Comparison of ENCODE assay signal across 12 cellular contexts in genomic region chr16:398551-399277, GRCh38. TPM values are rescaled to one million over a fixed set of nuclear protein-coding genes. Genes with fewer than 3 reads are reported as not detected.
DNase-seq lines count a peak whose midpoint lies in the region; ATAC-seq and TF ChIP-seq lines count a peak whose summit lies in the region.
"Had no signal": no experiment of that assay in that cellular context is flagged by ENCODE, and none has a peak within 500 bp of the region (broad histone marks: within the 10 kb centered on the region; RNA-seq: fewer than 3 reads in every experiment).

No MANE protein-coding gene starts in this region.

- peaks cover 7% of the 10 kb centered on the region for H3K79me1 ChIP-seq in neuronal stem cell (ENCODE audit: low read depth, low read length)

- H4K91ac ChIP-seq in neuronal stem cell (ENCODE audit: low read depth, low read length, poor library complexity): no peak overlapping the region

- 88% methylated on average over 23 of the region's 23 CpGs for WGBS in HUES64
- WGBS in neuronal stem cell (ENCODE audit: extremely low coverage in 2 of 2, insufficient read length in 2 of 2, insufficient replicate concordance in 1 of 2), 2 donors: no CpG with 5 or more reads among the region's 23 CpGs

- H2BK120ac ChIP-seq in neuronal stem cell (ENCODE audit: low read depth, low read length): no peak overlapping the region

- H2AFZ ChIP-seq in neuronal stem cell (ENCODE audit: low read length): no peak overlapping the region

- peaks cover 22% of the 10 kb centered on the region for H3K36me3 ChIP-seq in HUES64 (ENCODE audit: insufficient read depth, low read length)
- H3K36me3 ChIP-seq in neuronal stem cell (replicated peaks in 1 of 2; ENCODE audit: control insufficient read depth in 2 of 2, insufficient read depth in 2 of 2, low read length in 2 of 2): peaks cover 21 to 30% of the 10 kb centered on the region in 2 donors
- no peaks in the 10 kb centered on the region for H3K36me3 ChIP-seq in left lung

- H3K4me2 ChIP-seq in neuronal stem cell (ENCODE audit: insufficient read depth, low read length, poor library complexity, severe bottlenecking): no peak overlapping the region

- no peak overlapping the region for H2AK5ac ChIP-seq in neuronal stem cell (ENCODE audit: low read depth, low read length)

- no peak for TF ChIP-seq CTCF in CD4-positive, alpha-beta T cell (IDR thresholded peaks at IDR 0.05)
- no peak for TF ChIP-seq CTCF in GM13977 (IDR thresholded peaks at IDR 0.05; ENCODE audit: extremely low read depth, insufficient read depth, missing control alignments)
- TF ChIP-seq CTCF in left lung (IDR thresholded peaks at IDR 0.05): no peak

- POLR2A ChIA-PET in CD4-positive, alpha-beta T cell (lab: Charles Lee): interaction anchor here (0.9 to 3.3 kb wide), 2 partner anchors 16 kb away, joined by 3 to 35 read pairs; partner anchors contain the start of gene PGAP6

- no peak for DNase-seq in CD4-positive, alpha-beta T cell
- DNase-seq in neuronal stem cell (ENCODE audit: low spot score): no peak
- DNase-seq in GM13977 (ENCODE audit: low spot score): no peak
- DNase-seq in left lung: no peak
- DNase-seq: activated gamma-delta T cell treated with Interleukin-2 at 50 U/mL for 16 hours; NCI-H446; stimulated activated CD4-positive, alpha-beta T cell treated with anti-CD3 and anti-CD28 coated beads, Interleukin-2, amount 100 ng/mL, for 48 hours; SW 1271 had no signal

- H3K36me3 Mint-ChIP-seq in CD4-positive, alpha-beta T cell (ENCODE audit: low read depth): peaks cover 5% of the 10 kb centered on the region
- H3K36me3 Mint-ChIP-seq in dendritic cell treated with granulocyte-macrophage colony-stimulating factor and Interleukin-4, amounts not matched to agents 40 ng/mL and 50 ng/mL, for 4 days (ENCODE audit: low read depth): peaks cover 30% of the 10 kb centered on the region

- no peak for ATAC-seq in CD4-positive, alpha-beta T cell (ENCODE audit: poor library complexity)
- no peak for ATAC-seq in HG03108 (IDR thresholded peaks at IDR 0.05; ENCODE audit: unreplicated experiment)
- ATAC-seq in left lung: no peak
- no peak for ATAC-seq in GM21619 (IDR thresholded peaks at IDR 0.05; ENCODE audit: unreplicated experiment)

- peak overlapping the region; percentile 73 for H3K23ac ChIP-seq in neuronal stem cell (ENCODE audit: low read depth, low read length, poor library complexity)

- no peak overlapping the region for H2BK5ac ChIP-seq in neuronal stem cell (ENCODE audit: low read length)

- H3K4me1 ChIP-seq in HUES64 (ENCODE audit: insufficient read depth, low read length) (peaks cover 14% of the 10 kb centered on the region), neuronal stem cell (ENCODE audit: control insufficient read depth in 2 of 2, insufficient read depth in 1 of 2, low read depth in 1 of 2, low read length in 2 of 2) (peaks cover 9 to 15% of the 10 kb centered on the region in 2 donors), left lung (peaks cover 6 to 43% of the 10 kb centered on the region in 2 donors)

- H3K4me1 Mint-ChIP-seq in CD4-positive, alpha-beta T cell (ENCODE audit: low read depth): peaks cover 26% of the 10 kb centered on the region
- H3K4me1 Mint-ChIP-seq in dendritic cell treated with granulocyte-macrophage colony-stimulating factor and Interleukin-4, amounts not matched to agents 40 ng/mL and 50 ng/mL, for 4 days (ENCODE audit: low read depth): peaks cover 40% of the 10 kb centered on the region

- no peak overlapping the region for H3K14ac ChIP-seq in neuronal stem cell (ENCODE audit: low read length)

- peak overlapping the region; percentile 44 for H3K27ac Mint-ChIP-seq in CD4-positive, alpha-beta T cell
- peak overlapping the region; percentile 98 for H3K27ac Mint-ChIP-seq in dendritic cell treated with granulocyte-macrophage colony-stimulating factor and Interleukin-4, amounts not matched to agents 40 ng/mL and 50 ng/mL, for 4 days

- H3K4me3 ChIP-seq in HUES64 (ENCODE audit: low read length): no peak overlapping the region
- H3K4me3 ChIP-seq in neuronal stem cell (ENCODE audit: low read length in 2 of 2): no peak overlapping the region
- no peak overlapping the region for H3K4me3 ChIP-seq in left lung

- intact Hi-C loops in CD4-positive, alpha-beta T cell (cut with DNase I, micrococcal nuclease): no loop called here
- intact Hi-C loops in dendritic cell treated with granulocyte-macrophage colony-stimulating factor and Interleukin-4, amounts not matched to agents 40 ng/mL and 50 ng/mL, for 4 days (cut with micrococcal nuclease): no loop called here
- intact Hi-C loops in left lung (cut with DNase I): no loop called here

- no peaks in the 10 kb centered on the region for H3K9me3 ChIP-seq in CD4-positive, alpha-beta T cell (ENCODE audit: control insufficient read depth, low read length)
- H3K9me3 ChIP-seq in HUES64 (ENCODE audit: insufficient read depth, low read depth, low read length) (no peaks in the 10 kb centered on the region), neuronal stem cell (replicated peaks in 1 of 2; ENCODE audit: control insufficient read depth in 2 of 2, insufficient read depth in 1 of 2, low read depth in 1 of 2, low read length in 2 of 2) (no peaks in the 10 kb centered on the region), left lung (no peaks in the 10 kb centered on the region)

- no peak overlapping the region for H3K18ac ChIP-seq in neuronal stem cell (ENCODE audit: low read length)

- H2BK12ac ChIP-seq in neuronal stem cell (ENCODE audit: low read length): no peak overlapping the region

- H3K4me3 Mint-ChIP-seq in CD4-positive, alpha-beta T cell: peak overlapping the region; percentile 98
- H3K4me3 Mint-ChIP-seq in dendritic cell treated with granulocyte-macrophage colony-stimulating factor and Interleukin-4, amounts not matched to agents 40 ng/mL and 50 ng/mL, for 4 days: peak overlapping the region; percentile 60

- H3K27me3 Mint-ChIP-seq in CD4-positive, alpha-beta T cell: no peaks in the 10 kb centered on the region
- no peaks in the 10 kb centered on the region for H3K27me3 Mint-ChIP-seq in dendritic cell treated with granulocyte-macrophage colony-stimulating factor and Interleukin-4, amounts not matched to agents 40 ng/mL and 50 ng/mL, for 4 days

- CTCF ChIA-PET in CD4-positive, alpha-beta T cell (lab: Charles Lee): no interaction called here

- no peak overlapping the region for H3K4ac ChIP-seq in neuronal stem cell (ENCODE audit: low read length)

- no peaks in the 10 kb centered on the region for H3K9me3 Mint-ChIP-seq in CD4-positive, alpha-beta T cell
- no peaks in the 10 kb centered on the region for H3K9me3 Mint-ChIP-seq in dendritic cell treated with granulocyte-macrophage colony-stimulating factor and Interleukin-4, amounts not matched to agents 40 ng/mL and 50 ng/mL, for 4 days

- in situ Hi-C loops in GM13977 (cut with MboI; ENCODE audit: low pct_unique_long_range_greater_than_20kb, low sequenced_read_pairs, unreplicated experiment): no loop called here

- H4K8ac ChIP-seq in neuronal stem cell (ENCODE audit: low read depth, low read length): no peak overlapping the region

- H3K9ac ChIP-seq in HUES64 (ENCODE audit: low read depth, low read length) (no peak overlapping the region), neuronal stem cell (ENCODE audit: low read depth, low read length, poor library complexity) (peak overlapping the region; percentile 60)

- no peaks in the 10 kb centered on the region for H3K27me3 ChIP-seq in CD4-positive, alpha-beta T cell (ENCODE audit: control insufficient read depth, insufficient read depth, low read length)
- H3K27me3 ChIP-seq in HUES64 (ENCODE audit: insufficient read depth, low read length) (no peaks in the 10 kb centered on the region), neuronal stem cell (ENCODE audit: control insufficient read depth in 3 of 3, insufficient read depth in 3 of 3, low read depth in 1 of 3, low read length in 3 of 3) (no peaks in the 10 kb centered on the region), left lung (no peaks in the 10 kb centered on the region)

- H3K27ac ChIP-seq in CD4-positive, alpha-beta T cell (ENCODE audit: low read depth, low read length): no peak overlapping the region
- H3K27ac ChIP-seq in HUES64 (ENCODE audit: low read depth, low read length) (peak overlapping the region; percentile 70), neuronal stem cell (replicated peaks; ENCODE audit: low read length) (no peak overlapping the region), left lung (no peak overlapping the region)

- no peak overlapping the region for H2BK15ac ChIP-seq in neuronal stem cell (ENCODE audit: low read length)

RNA-seq across cellular contexts. Expression of gene NME4, which starts 1.7 kb away (rescaled TPM):
- total RNA-seq in CD4-positive, alpha-beta T cell: 10 to 100 TPM; 31.2 to 32.6 TPM
- polyA plus RNA-seq in HUES64 (2013, experiment 1 of 2): 240 TPM
- polyA plus RNA-seq in HUES64 (2013, experiment 2 of 2): 284 TPM
- 329 TPM for polyA plus RNA-seq in neuronal stem cell (2013, experiment 1 of 2)
- polyA plus RNA-seq in neuronal stem cell (2013, experiment 2 of 2): 313 TPM
- 10 to 100 TPM; 72.3 to 78.1 TPM for total RNA-seq in left lung

RNA-seq across cellular contexts. Expression of gene DECR2, which starts 3.0 kb away (rescaled TPM):
- 1 to 10 TPM; 5.7 to 7.0 TPM for total RNA-seq in CD4-positive, alpha-beta T cell
- 12.8 TPM for polyA plus RNA-seq in HUES64 (2013, experiment 1 of 2)
- 15.0 TPM for polyA plus RNA-seq in HUES64 (2013, experiment 2 of 2)
- 17.1 TPM for polyA plus RNA-seq in neuronal stem cell (2013, experiment 1 of 2)
- polyA plus RNA-seq in neuronal stem cell (2013, experiment 2 of 2): 17.8 TPM
- total RNA-seq in left lung: 10 to 100 TPM; 14.4 to 17.1 TPM

RNA-seq across cellular contexts. Expression of gene PGAP6, which starts 16.9 kb away (rescaled TPM):
- 10 to 100 TPM; 59.7 to 63.7 TPM for total RNA-seq in CD4-positive, alpha-beta T cell
- 50.5 TPM for polyA plus RNA-seq in HUES64 (2013, experiment 1 of 2)
- 61.3 TPM for polyA plus RNA-seq in HUES64 (2013, experiment 2 of 2)
- 30.5 TPM for polyA plus RNA-seq in neuronal stem cell (2013, experiment 1 of 2)
- polyA plus RNA-seq in neuronal stem cell (2013, experiment 2 of 2): 28.5 TPM
- total RNA-seq in left lung: 10 to 100 TPM; 76.3 to 88.4 TPM

RNA-seq across cellular contexts. Expression of gene RAB11FIP3, which starts 26.7 kb away (rescaled TPM):
- 10 to 100 TPM; 28.4 to 29.0 TPM for total RNA-seq in CD4-positive, alpha-beta T cell
- polyA plus RNA-seq in HUES64 (2013, experiment 1 of 2): 20.1 TPM
- 17.1 TPM for polyA plus RNA-seq in HUES64 (2013, experiment 2 of 2)
- 24.4 TPM for polyA plus RNA-seq in neuronal stem cell (2013, experiment 1 of 2)
- polyA plus RNA-seq in neuronal stem cell (2013, experiment 2 of 2): 24.0 TPM
- total RNA-seq in left lung: 10 to 100 TPM; 28.1 to 38.0 TPM

RNA-seq across cellular contexts. Expression of gene MRPL28, which starts 28.4 kb away (rescaled TPM):
- 10 to 100 TPM; 19.6 to 19.7 TPM for total RNA-seq in CD4-positive, alpha-beta T cell
- polyA plus RNA-seq in HUES64 (2013, experiment 1 of 2): 82.0 TPM
- 77.9 TPM for polyA plus RNA-seq in HUES64 (2013, experiment 2 of 2)
- 68.8 TPM for polyA plus RNA-seq in neuronal stem cell (2013, experiment 1 of 2)
- 73.1 TPM for polyA plus RNA-seq in neuronal stem cell (2013, experiment 2 of 2)
- 10 to 100 TPM; 45.4 to 48.1 TPM for total RNA-seq in left lung
